In the genomic region with DNA sequence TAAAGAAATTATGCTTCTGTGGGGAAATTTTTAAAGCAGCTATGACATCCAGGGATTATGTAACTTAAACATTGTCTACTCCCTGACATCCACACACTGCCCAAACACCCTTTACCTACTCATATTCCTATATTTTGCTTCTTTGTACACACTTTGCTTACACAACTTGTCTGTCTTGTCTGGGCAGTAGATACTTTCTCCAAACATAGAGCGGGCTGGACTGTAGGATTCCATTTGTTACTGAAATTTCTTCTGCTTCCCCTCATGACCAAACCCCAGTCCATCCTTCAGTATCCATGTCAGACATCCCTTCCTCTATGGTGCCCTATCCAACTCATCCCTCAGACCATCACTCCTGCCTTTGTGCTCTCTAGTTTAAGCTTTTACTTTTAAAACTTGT, we compare ENCODE assay signal across 25 cellular contexts. TPM values are rescaled to one million over a fixed set of nuclear protein-coding genes. Genes with fewer than 3 reads are reported as not detected.
DNase-seq lines count a peak whose midpoint lies in the region; TF ChIP-seq lines count a peak whose summit lies in the region.
"Had no signal": no experiment of that assay in that cellular context is flagged by ENCODE, and none has a peak within 500 bp of the region (broad histone marks: within the 10 kb centered on the region; RNA-seq: fewer than 3 reads in every experiment).

No MANE protein-coding gene starts in this region.

- no peaks in the 10 kb centered on the region for H3K9me3 ChIP-seq in Caco-2
- no peaks in the 10 kb centered on the region for H3K9me3 ChIP-seq in stomach
- H3K9me3 ChIP-seq: HAP-1 had no signal

- H3K9me3 Mint-ChIP-seq in Caco-2 (ENCODE audit: unreplicated experiment) (no peaks in the 10 kb centered on the region), endothelial cell (ENCODE audit: unreplicated experiment) (peaks cover 6% of the 10 kb centered on the region)
- H3K9me3 Mint-ChIP-seq: CD8-positive, alpha-beta T cell had no signal

- 44 to 74% (median 57%) methylated on average over 1 of the region's 1 CpG for WGBS in stomach, 5 donors
- WGBS in lower leg skin, 2 donors: 90 to 98% methylated on average over 1 of the region's 1 CpG

- peak overlapping the region; percentile 69 for H3K27ac Mint-ChIP-seq in Caco-2 (ENCODE audit: unreplicated experiment)
- H3K27ac Mint-ChIP-seq in endothelial cell (ENCODE audit: unreplicated experiment): peak overlapping the region; percentile 84
- H3K27ac Mint-ChIP-seq: CD8-positive, alpha-beta T cell had no signal

- TF ChIP-seq EP300 in stomach (IDR thresholded peaks at IDR 0.05): no peak

- H3K36me3 ChIP-seq in Caco-2 (ENCODE audit: control insufficient read depth, insufficient read depth, low read length) (no peaks in the 10 kb centered on the region), stomach (no peaks in the 10 kb centered on the region)
- H3K36me3 ChIP-seq: HAP-1 had no signal

- BruUV-seq in Caco-2 (replicated peaks; lab: Mats Ljungman, UMichigan): no TSS peak

- intact Hi-C loops in Caco-2 (cut with micrococcal nuclease; ENCODE audit: unreplicated experiment) (no loop called here), stomach (cut with DNase I; ENCODE audit: low total_unique reads) (no loop called here), lower leg skin (cut with DNase I; ENCODE audit: low total_unique reads) (no loop called here)

- H3K36me3 Mint-ChIP-seq in Caco-2 (ENCODE audit: insufficient read depth, unreplicated experiment) (peaks cover 4% of the 10 kb centered on the region), endothelial cell (ENCODE audit: low read depth, unreplicated experiment) (no peaks in the 10 kb centered on the region)

- POLR2A ChIA-PET in Caco-2 (lab: Charles Lee): no interaction called here

- H3K4me1 Mint-ChIP-seq in Caco-2 (ENCODE audit: low read depth, unreplicated experiment) (peaks cover 21% of the 10 kb centered on the region), endothelial cell (ENCODE audit: unreplicated experiment) (peaks cover 24% of the 10 kb centered on the region)

- no peaks in the 10 kb centered on the region for H3K27me3 ChIP-seq in Caco-2 (replicated peaks; ENCODE audit: control insufficient read depth, insufficient read depth, low read length)
- H3K27me3 ChIP-seq in stomach: no peaks in the 10 kb centered on the region

- TF ChIP-seq POLR2A in stomach (IDR thresholded peaks at IDR 0.05): no peak
- TF ChIP-seq POLR2A in lower leg skin (IDR thresholded peaks at IDR 0.05): no peak

- no peak overlapping the region for H3K4me3 Mint-ChIP-seq in Caco-2 (ENCODE audit: unreplicated experiment)
- no peak overlapping the region for H3K4me3 Mint-ChIP-seq in endothelial cell (ENCODE audit: unreplicated experiment)
- H3K4me3 Mint-ChIP-seq: CD8-positive, alpha-beta T cell had no signal

- H3K27me3 Mint-ChIP-seq in Caco-2 (ENCODE audit: insufficient read depth, unreplicated experiment) (no peaks in the 10 kb centered on the region), endothelial cell (ENCODE audit: unreplicated experiment) (peaks cover 3% of the 10 kb centered on the region)

- H3K4me1 ChIP-seq in Caco-2 (peaks cover 23% of the 10 kb centered on the region), stomach (peaks cover 14 to 64% (median 32%) of the 10 kb centered on the region in 4 donors)
- H3K4me1 ChIP-seq: HAP-1 had no signal

- H3K4me3 ChIP-seq in Caco-2 (ENCODE audit: low read depth, low read length): no peak overlapping the region
- H3K4me3 ChIP-seq in stomach: no peak overlapping the region
- no peak overlapping the region for H3K4me3 ChIP-seq in lower leg skin (ENCODE audit: low read depth, poor library complexity, severe bottlenecking)
- H3K4me3 ChIP-seq: HAP-1, K562 had no signal

- TF ChIP-seq CTCF in Caco-2 (IDR thresholded peaks at IDR 0.05; ENCODE audit: insufficient read depth in 1 of 2, low read depth in 1 of 2, low read length in 1 of 2, severe bottlenecking in 1 of 2, unreplicated experiment in 1 of 2) (no peak), endothelial cell (IDR thresholded peaks at IDR 0.05; ENCODE audit: unreplicated experiment) (no peak), stomach (IDR thresholded peaks at IDR 0.05) (no peak), lower leg skin (IDR thresholded peaks at IDR 0.05) (no peak)

- DNase-seq in Caco-2: no peak
- DNase-seq in NCI-H69 (lab: John Stamatoyannopoulos, UW): peak; percentile 37
- DNase-seq in endothelial cell (ENCODE audit: low spot score): no peak
- DNase-seq in stomach: no peak
- no peak for DNase-seq in T-helper 1 cell
- no peak for DNase-seq in NCI-H524 (lab: John Stamatoyannopoulos, UW)
- DNase-seq in lower leg skin (ENCODE audit: low spot score in 2 of 2): no peak
- DNase-seq: C1 segment of cervical spinal cord; CD8-positive, alpha-beta T cell; DMS79 treated with DMSO at 0.1 percent for 48 hours; GF-D8; GOT3; Kasumi-1; NCI-H1092 treated with DMSO at 0.1 percent for 48 hours; NCI-H1436; NCI-H187 treated with DMSO at 0.1 percent for 48 hours; NCI-H2107; NCI-H524 treated with DMSO at 0.1 percent for 48 hours; NCI-H82; NK-92 treated with Interleukin-12 subunit alpha and Interleukin-12 subunit beta, amount 100 ng/mL, for 24 hours; SHP77 had no signal

- CTCF ChIA-PET in Caco-2 (lab: Charles Lee): interaction anchor here (1.0 kb wide), 1 partner anchor 59 kb away, joined by 4 read pairs; a partner anchor contains a TSS

- peak overlapping the region in 4 of 5 donors; percentile 39 to 79 (median 70) for H3K27ac ChIP-seq in stomach
- H3K27ac ChIP-seq: HL-60, RWPE1 had no signal

RNA-seq across cellular contexts. Expression of a gene that starts 19.9 kb away (rescaled TPM):
- total RNA-seq in Caco-2 (2022): 10.1 and 15.7 TPM in 2 replicates
- 6.6 TPM for total RNA-seq in endothelial cell (ENCODE audit: unreplicated experiment)
- total RNA-seq in stomach: 10 to 100 TPM in 2 of 5 donors, 1 to 10 TPM in 3; 1.2 to 19.9 (median 8.0) TPM
- 1 to 10 TPM; 1.8 to 7.0 (median 3.4) TPM for polyA plus RNA-seq in stomach
- 1 to 10 TPM; 2.1 to 7.8 (median 6.3) TPM for total RNA-seq in lower leg skin

RNA-seq across cellular contexts. Expression of a gene that starts 59.6 kb away (rescaled TPM):
- total RNA-seq in Caco-2 (2022) (66.6 and 68.0 TPM in 2 replicates), endothelial cell (ENCODE audit: unreplicated experiment) (18.0 TPM), stomach (10 to 100 TPM in 3 of 5 donors, 1 to 10 TPM in 2; 1.2 to 28.1 (median 16.5) TPM), lower leg skin (10 to 100 TPM in 2 of 4 donors, 1 to 10 TPM in 2; 8.3 to 11.7 (median 10.8) TPM)
- 1 to 10 TPM; 4.7 to 9.0 (median 5.9) TPM for polyA plus RNA-seq in stomach
